12 cellular contexts compared by ENCODE assay signal in genomic region chr2:101406867-101407266, GRCh38.
DNase-seq lines count a peak whose midpoint lies in the region; ATAC-seq and FAIRE-seq lines count a peak whose summit lies in the region.
"Had no signal": no experiment of that assay in that cellular context is flagged by ENCODE, and none has a peak within 500 bp of the region (broad histone marks: within the 10 kb centered on the region; RNA-seq: fewer than 3 reads in every experiment).

No MANE protein-coding gene starts in this region.

- ATAC-seq in HG03457 (IDR thresholded peaks at IDR 0.05; ENCODE audit: unreplicated experiment), result no peak
- ATAC-seq: right lobe of liver had no signal

- DNase-seq in GM04503 (ENCODE audit: low read depth) (peak; percentile 81), RCC 7860 (ENCODE audit: low spot score) (peak; percentile 36), fibroblast of gingiva (ENCODE audit: low read depth) (peak; percentile 80), stromal cell of bone marrow (ENCODE audit: low read depth) (peak; percentile 57), iPS-NIHi11 (ENCODE audit: low spot score) (no peak), pons (ENCODE audit: low spot score) (no peak)
- DNase-seq: activated CD4-positive, alpha-beta memory T cell treated with anti-CD3 and anti-CD28 coated beads for 36 hours; cortex of kidney; midbrain; NCI-H69; right lobe of liver had no signal

- no peak for FAIRE-seq in RCC 7860 (lab: Jason Lieb, UNC)

Comparison
In these comparisons a context has a peak if more than half of its experiments do, and no peak if none do; other contexts are left out.
1. DNase-seq: peak in GM04503 (single experiment), RCC 7860 (single experiment), fibroblast of gingiva (single experiment) and stromal cell of bone marrow (single experiment); none in iPS-NIHi11 (single experiment) and pons (single experiment).